ENCODE assay signal across 1 cellular context in the genomic region with DNA sequence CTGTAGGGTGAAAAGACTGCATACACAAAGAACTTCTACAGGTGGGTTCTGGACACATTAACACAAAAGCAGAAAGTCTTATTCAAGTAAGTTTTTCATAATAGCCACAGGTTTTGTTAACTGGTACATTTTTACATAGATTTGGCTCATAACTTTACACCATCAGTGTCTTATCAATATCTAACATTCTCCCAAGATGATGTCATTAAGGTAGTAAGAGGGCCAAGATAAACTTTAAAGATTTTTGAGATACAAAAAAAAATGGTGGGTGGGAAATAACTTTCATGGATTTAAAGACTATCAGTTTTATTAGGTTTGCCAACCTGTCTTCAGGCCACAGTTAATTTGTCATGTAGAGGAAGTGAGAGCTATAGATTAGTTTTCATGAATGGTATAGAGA.
TF ChIP-seq lines count a peak whose summit lies in the region.

No MANE protein-coding gene starts in this region.

TF ChIP-seq in HepG2, 621 proteins besides CTCF, POLR2A, EP300 and RAD21:
- TF ChIP-seq ZNF451 (CRISPR knock-in tag; IDR thresholded peaks at IDR 0.05), result no peak
- no peak for TF ChIP-seq KDM5B (CRISPR knock-in tag; IDR thresholded peaks at IDR 0.05; ENCODE audit: borderline replicate concordance)
- TF ChIP-seq SMARCE1 (IDR thresholded peaks at IDR 0.05; ENCODE audit: borderline replicate concordance), result no peak
- no peak for TF ChIP-seq FOXM1 (CRISPR knock-in tag; IDR thresholded peaks at IDR 0.05)
- TF ChIP-seq, protein P1, sequence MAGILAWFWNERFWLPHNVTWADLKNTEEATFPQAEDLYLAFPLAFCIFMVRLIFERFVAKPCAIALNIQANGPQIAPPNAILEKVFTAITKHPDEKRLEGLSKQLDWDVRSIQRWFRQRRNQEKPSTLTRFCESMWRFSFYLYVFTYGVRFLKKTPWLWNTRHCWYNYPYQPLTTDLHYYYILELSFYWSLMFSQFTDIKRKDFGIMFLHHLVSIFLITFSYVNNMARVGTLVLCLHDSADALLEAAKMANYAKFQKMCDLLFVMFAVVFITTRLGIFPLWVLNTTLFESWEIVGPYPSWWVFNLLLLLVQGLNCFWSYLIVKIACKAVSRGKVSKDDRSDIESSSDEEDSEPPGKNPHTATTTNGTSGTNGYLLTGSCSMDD (CRISPR knock-in tag; IDR thresholded peaks at IDR 0.05), result no peak
- TF ChIP-seq ATF1 (CRISPR knock-in tag; IDR thresholded peaks at IDR 0.05), result 0 out of 2 replicates have a peak, but pooled peaks have one; percentile 11
- TF ChIP-seq, protein P2, sequence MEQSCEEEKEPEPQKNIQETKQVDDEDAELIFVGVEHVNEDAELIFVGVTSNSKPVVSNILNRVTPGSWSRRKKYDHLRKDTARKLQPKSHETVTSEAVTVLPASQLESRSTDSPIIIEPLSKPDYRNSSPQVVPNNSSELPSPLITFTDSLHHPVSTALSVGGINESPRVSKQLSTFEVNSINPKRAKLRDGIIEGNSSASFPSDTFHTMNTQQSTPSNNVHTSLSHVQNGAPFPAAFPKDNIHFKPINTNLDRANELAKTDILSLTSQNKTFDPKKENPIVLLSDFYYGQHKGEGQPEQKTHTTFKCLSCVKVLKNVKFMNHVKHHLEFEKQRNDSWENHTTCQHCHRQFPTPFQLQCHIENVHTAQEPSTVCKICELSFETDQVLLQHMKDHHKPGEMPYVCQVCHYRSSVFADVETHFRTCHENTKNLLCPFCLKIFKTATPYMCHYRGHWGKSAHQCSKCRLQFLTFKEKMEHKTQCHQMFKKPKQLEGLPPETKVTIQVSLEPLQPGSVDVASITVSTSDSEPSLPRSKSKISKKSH (CRISPR knock-in tag; IDR thresholded peaks at IDR 0.05; ENCODE audit: borderline replicate concordance), result no peak
- no peak for TF ChIP-seq GPN1 (CRISPR knock-in tag; IDR thresholded peaks at IDR 0.05; ENCODE audit: borderline replicate concordance)
- TF ChIP-seq ATF7 (IDR thresholded peaks at IDR 0.05), result peak; percentile 79
- no peak for TF ChIP-seq ATF7 (CRISPR knock-in tag; IDR thresholded peaks at IDR 0.05)
- no peak for TF ChIP-seq NR3C1 (CRISPR knock-in tag; IDR thresholded peaks at IDR 0.05)
- TF ChIP-seq, protein P3, sequence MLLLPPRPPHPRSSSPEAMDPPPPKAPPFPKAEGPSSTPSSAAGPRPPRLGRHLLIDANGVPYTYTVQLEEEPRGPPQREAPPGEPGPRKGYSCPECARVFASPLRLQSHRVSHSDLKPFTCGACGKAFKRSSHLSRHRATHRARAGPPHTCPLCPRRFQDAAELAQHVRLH (CRISPR knock-in tag; IDR thresholded peaks at IDR 0.05; ENCODE audit: borderline replicate concordance, low read depth), result no peak
- TF ChIP-seq TRIM24 (CRISPR knock-in tag; IDR thresholded peaks at IDR 0.05), result no peak
- TF ChIP-seq RBFOX2 (IDR thresholded peaks at IDR 0.05; ENCODE audit: low read depth, low read length), result no peak
- TF ChIP-seq IRF2 (CRISPR knock-in tag; IDR thresholded peaks at IDR 0.05), result no peak
- TF ChIP-seq ZNF101 (CRISPR knock-in tag; IDR thresholded peaks at IDR 0.05; ENCODE audit: borderline replicate concordance, low read depth), result no peak
- no peak for TF ChIP-seq SNRNP70 (IDR thresholded peaks at IDR 0.05; ENCODE audit: low read depth, low read length)
- TF ChIP-seq, protein P4, sequence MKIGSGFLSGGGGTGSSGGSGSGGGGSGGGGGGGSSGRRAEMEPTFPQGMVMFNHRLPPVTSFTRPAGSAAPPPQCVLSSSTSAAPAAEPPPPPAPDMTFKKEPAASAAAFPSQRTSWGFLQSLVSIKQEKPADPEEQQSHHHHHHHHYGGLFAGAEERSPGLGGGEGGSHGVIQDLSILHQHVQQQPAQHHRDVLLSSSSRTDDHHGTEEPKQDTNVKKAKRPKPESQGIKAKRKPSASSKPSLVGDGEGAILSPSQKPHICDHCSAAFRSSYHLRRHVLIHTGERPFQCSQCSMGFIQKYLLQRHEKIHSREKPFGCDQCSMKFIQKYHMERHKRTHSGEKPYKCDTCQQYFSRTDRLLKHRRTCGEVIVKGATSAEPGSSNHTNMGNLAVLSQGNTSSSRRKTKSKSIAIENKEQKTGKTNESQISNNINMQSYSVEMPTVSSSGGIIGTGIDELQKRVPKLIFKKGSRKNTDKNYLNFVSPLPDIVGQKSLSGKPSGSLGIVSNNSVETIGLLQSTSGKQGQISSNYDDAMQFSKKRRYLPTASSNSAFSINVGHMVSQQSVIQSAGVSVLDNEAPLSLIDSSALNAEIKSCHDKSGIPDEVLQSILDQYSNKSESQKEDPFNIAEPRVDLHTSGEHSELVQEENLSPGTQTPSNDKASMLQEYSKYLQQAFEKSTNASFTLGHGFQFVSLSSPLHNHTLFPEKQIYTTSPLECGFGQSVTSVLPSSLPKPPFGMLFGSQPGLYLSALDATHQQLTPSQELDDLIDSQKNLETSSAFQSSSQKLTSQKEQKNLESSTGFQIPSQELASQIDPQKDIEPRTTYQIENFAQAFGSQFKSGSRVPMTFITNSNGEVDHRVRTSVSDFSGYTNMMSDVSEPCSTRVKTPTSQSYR (CRISPR knock-in tag; IDR thresholded peaks at IDR 0.05; ENCODE audit: borderline replicate concordance), result no peak
- TF ChIP-seq ZNF484 (CRISPR knock-in tag; IDR thresholded peaks at IDR 0.05; ENCODE audit: borderline replicate concordance, low read depth), result no peak
- no peak for TF ChIP-seq NCOR1 (IDR thresholded peaks at IDR 0.05; ENCODE audit: borderline replicate concordance, low read length)
- peak; percentile 23; the same call in 1 of the 2 replicates for TF ChIP-seq HOXA5 (CRISPR knock-in tag; IDR thresholded peaks at IDR 0.05)
